Comparison of ENCODE assay signal across 14 cellular contexts in genomic region chr5:133467325-133467700, GRCh38.
DNase-seq lines count a peak whose midpoint lies in the region; ATAC-seq and TF ChIP-seq lines count a peak whose summit lies in the region.
"Had no signal": no experiment of that assay in that cellular context is flagged by ENCODE, and none has a peak within 500 bp of the region (broad histone marks: within the 10 kb centered on the region; RNA-seq: fewer than 3 reads in every experiment).

No MANE protein-coding gene starts in this region.

- no peaks in the 10 kb centered on the region for H3K36me3 ChIP-seq in BLaER1 treated with 17β-estradiol and CSF1 and Interleukin-3, amounts not matched to agents 10 nM and 100 nM
- no peaks in the 10 kb centered on the region for H3K36me3 ChIP-seq in DND-41 (ENCODE audit: insufficient read depth, low read length)

- peaks cover 18 to 81% (median 54%) of the 10 kb centered on the region in 10 experiments for H3K4me1 ChIP-seq in BLaER1 treated with 17β-estradiol and CSF1 and Interleukin-3, amounts not matched to agents 10 nM and 100 nM
- peaks cover 36% of the 10 kb centered on the region for H3K4me1 ChIP-seq in DND-41 (ENCODE audit: insufficient read depth, low read length)
- H3K4me1 ChIP-seq: testis had no signal

- H3K4me3 Mint-ChIP-seq in T-helper 17 cell = no peak overlapping the region
- H3K4me3 Mint-ChIP-seq: activated B cell treated with CpG ODN at 0.5 μM for 24 hours had no signal

- H3K4me2 ChIP-seq in BLaER1 treated with 17β-estradiol and CSF1 and Interleukin-3, amounts not matched to agents 10 nM and 100 nM = peak overlapping the region; percentile 37 to 83 (median 67)
- H3K4me2 ChIP-seq in DND-41 (ENCODE audit: insufficient read depth, low read length) = no peak overlapping the region

- no peak overlapping the region for H3K27ac Mint-ChIP-seq in T-helper 17 cell
- H3K27ac Mint-ChIP-seq: activated B cell treated with CpG ODN at 0.5 μM for 24 hours had no signal

- peaks cover 22% of the 10 kb centered on the region for H3K4me1 Mint-ChIP-seq in T-helper 17 cell
- H3K4me1 Mint-ChIP-seq: activated B cell treated with CpG ODN at 0.5 μM for 24 hours had no signal

- H3K36me3 Mint-ChIP-seq in T-helper 17 cell (ENCODE audit: low read depth) = no peaks in the 10 kb centered on the region

- no peak overlapping the region for H3K4me3 ChIP-seq in BLaER1 treated with 17β-estradiol and CSF1 and Interleukin-3, amounts not matched to agents 10 nM and 100 nM
- H3K4me3 ChIP-seq in DND-41 (ENCODE audit: low read depth in 1 of 2, low read length in 2 of 2) = no peak overlapping the region
- H3K4me3 ChIP-seq: testis had no signal

- H3K9me3 ChIP-seq in BLaER1 treated with 17β-estradiol and CSF1 and Interleukin-3, amounts not matched to agents 10 nM and 100 nM (replicated peaks in 1 of 11) = no peaks in the 10 kb centered on the region; a peak in 2 of 22 replicates
- H3K9me3 ChIP-seq in DND-41 (ENCODE audit: insufficient read depth, low read length, severe bottlenecking) (no peaks in the 10 kb centered on the region), T-helper 17 cell (ENCODE audit: control insufficient read depth, low read length, poor library complexity, severe bottlenecking) (no peaks in the 10 kb centered on the region)
- H3K9me3 ChIP-seq: testis had no signal

- no peak overlapping the region for H2AFZ ChIP-seq in DND-41 (ENCODE audit: low read depth, low read length)

- peak overlapping the region in 4 of 11 experiments; percentile 11 to 38 (median 22); a peak in 2 of 22 replicates for H3K9ac ChIP-seq in BLaER1 treated with 17β-estradiol and CSF1 and Interleukin-3, amounts not matched to agents 10 nM and 100 nM
- H3K9ac ChIP-seq in DND-41 (ENCODE audit: low read depth, low read length) = no peak overlapping the region

- no peaks in the 10 kb centered on the region for H3K27me3 ChIP-seq in BLaER1 treated with 17β-estradiol and CSF1 and Interleukin-3, amounts not matched to agents 10 nM and 100 nM
- no peaks in the 10 kb centered on the region for H3K27me3 ChIP-seq in DND-41 (ENCODE audit: insufficient read depth, low read length, poor library complexity)
- H3K27me3 ChIP-seq: testis had no signal

- H4K20me1 ChIP-seq in BLaER1 treated with 17β-estradiol and CSF1 and Interleukin-3, amounts not matched to agents 10 nM and 100 nM = no peaks in the 10 kb centered on the region
- no peaks in the 10 kb centered on the region for H4K20me1 ChIP-seq in DND-41 (ENCODE audit: insufficient read depth, low read length)

- no peak for TF ChIP-seq CTCF in DND-41 (IDR thresholded peaks at IDR 0.05; ENCODE audit: borderline replicate concordance, extremely low read depth, low read length, poor library complexity, severe bottlenecking)

- DNase-seq in DND-41 (peak; percentile 78), T-helper 17 cell (peak in 2 of 3 donors; percentile 25 to 45), iPS-NIHi7 (ENCODE audit: extremely low spot score) (peak; percentile 21), 8988T (no peak), anterior cingulate cortex (lab: John Stamatoyannopoulos, UW) (no peak), NCI-H2171 treated with DMSO at 0.1 percent for 48 hours (lab: John Stamatoyannopoulos, UW) (no peak)
- DNase-seq: activated B cell treated with CpG ODN at 0.5 μM for 24 hours; amygdala; MV-4-11; NCI-H2029; stimulated activated CD4-positive, alpha-beta T cell treated with anti-CD3 and anti-CD28 coated beads, Interleukin-2, amount 100 ng/mL, for 48 hours; testis had no signal

- ATAC-seq in DND-41 (ENCODE audit: insufficient read depth, low read depth) (peak; percentile 92), T-helper 17 cell (peak; percentile 92), GM18511 (IDR thresholded peaks at IDR 0.05; ENCODE audit: unreplicated experiment) (no peak)

- H3K27ac ChIP-seq in BLaER1 treated with 17β-estradiol and CSF1 and Interleukin-3, amounts not matched to agents 10 nM and 100 nM = peak overlapping the region in 6 of 11 experiments; percentile 22 to 71 (median 52); a peak in 9 of 22 replicates
- peak overlapping the region; percentile 44 for H3K27ac ChIP-seq in DND-41 (ENCODE audit: low read length)
- H3K27ac ChIP-seq: testis had no signal

- H3K79me2 ChIP-seq in DND-41 (ENCODE audit: insufficient read depth, low read length) = no peaks in the 10 kb centered on the region

- H3K27me3 Mint-ChIP-seq in T-helper 17 cell = peaks cover 5% of the 10 kb centered on the region
- H3K27me3 Mint-ChIP-seq: activated B cell treated with CpG ODN at 0.5 μM for 24 hours had no signal

Comparison
In these comparisons a context has a peak if more than half of its experiments do, and no peak if none do; other contexts are left out.
1. DNase-seq: peak in DND-41 (single experiment), T-helper 17 cell (2 of 3) and iPS-NIHi7 (single experiment); none in 8988T (single experiment), anterior cingulate cortex (0 of 58) and NCI-H2171 treated with DMSO at 0.1 percent for 48 hours (single experiment).